ENCODE assay signal across 1 cellular context in genomic region chr1:8712413-8713229, GRCh38.
TF ChIP-seq lines count a peak whose summit lies in the region.

No MANE protein-coding gene starts in this region.

TF ChIP-seq in HEK293, 187 proteins besides CTCF, POLR2A, EP300 and RAD21 (continued from another document and continues in another):
- TF ChIP-seq PRDM2 (tag by site-specific recombination; IDR thresholded peaks at IDR 0.05; ENCODE audit: borderline replicate concordance) (no peak), KLF10 (tag by site-specific recombination; IDR thresholded peaks at IDR 0.05) (peak; percentile 87), ZFP41 (tag by site-specific recombination; IDR thresholded peaks at IDR 0.05; ENCODE audit: borderline replicate concordance) (no peak), ZNF174 (tag by site-specific recombination; IDR thresholded peaks at IDR 0.05) (no peak), KLF1 (tag by site-specific recombination; IDR thresholded peaks at IDR 0.05) (no peak), ZFP69B (tag by site-specific recombination; IDR thresholded peaks at IDR 0.05) (no peak), ZNF639 (tag by site-specific recombination; IDR thresholded peaks at IDR 0.05) (peak; percentile 65; the same call in 1 of the 2 replicates), ZNF426 (tag by site-specific recombination; IDR thresholded peaks at IDR 0.05) (no peak), ZNF629 (tag by site-specific recombination; IDR thresholded peaks at IDR 0.05) (peak; percentile 94), ZNF623 (tag by site-specific recombination; IDR thresholded peaks at IDR 0.05) (no peak), ZNF341 (tag by site-specific recombination; IDR thresholded peaks at IDR 0.05; ENCODE audit: low read depth) (no peak), YY2 (tag by site-specific recombination; IDR thresholded peaks at IDR 0.05) (no peak), ZNF26 (tag by site-specific recombination; IDR thresholded peaks at IDR 0.05) (no peak), ZNF335 (tag by site-specific recombination; conservative IDR thresholded peaks at IDR 0.05) (no peak), ZNF423 (tag by site-specific recombination; IDR thresholded peaks at IDR 0.05) (0 out of 2 replicates have a peak, but pooled peaks have one; percentile 41), ZNF148 (tag by site-specific recombination; IDR thresholded peaks at IDR 0.05; ENCODE audit: borderline replicate concordance) (no peak), ZFP3 (tag by site-specific recombination; IDR thresholded peaks at IDR 0.05; ENCODE audit: low read depth) (no peak), ZNF398 (tag by site-specific recombination; IDR thresholded peaks at IDR 0.05) (no peak), ZNF23 (tag by site-specific recombination; IDR thresholded peaks at IDR 0.05; ENCODE audit: borderline replicate concordance) (no peak), ZBTB11 (tag by site-specific recombination; conservative IDR thresholded peaks at IDR 0.05; ENCODE audit: low read depth) (no peak; the same call in 1 of the 2 replicates), ZNF292 (tag by site-specific recombination; IDR thresholded peaks at IDR 0.05; ENCODE audit: borderline replicate concordance, low read depth) (no peak), KLF8 (tag by site-specific recombination; IDR thresholded peaks at IDR 0.05) (peak; percentile 78), KLF9 (tag by site-specific recombination; IDR thresholded peaks at IDR 0.05; ENCODE audit: low read depth) (no peak), RBAK (tag by site-specific recombination; IDR thresholded peaks at IDR 0.05) (no peak), ZNF140 (tag by site-specific recombination; IDR thresholded peaks at IDR 0.05) (no peak), ZXDB (tag by site-specific recombination; IDR thresholded peaks at IDR 0.05) (peak; percentile 92), ZNF449 (tag by site-specific recombination; IDR thresholded peaks at IDR 0.05) (no peak; the same call in 1 of the 2 replicates), ZNF280C (tag by site-specific recombination; IDR thresholded peaks at IDR 0.05) (no peak), ZNF433 (tag by site-specific recombination; IDR thresholded peaks at IDR 0.05; ENCODE audit: low read depth) (no peak), ZFP37 (tag by site-specific recombination; IDR thresholded peaks at IDR 0.05) (no peak), ZNF10 (tag by site-specific recombination; IDR thresholded peaks at IDR 0.05) (no peak; the same call in 1 of the 2 replicates), ZSCAN30 (tag by site-specific recombination; IDR thresholded peaks at IDR 0.05) (peak; percentile 91)
